9 cellular contexts compared by ENCODE assay signal in genomic region chr14:64303471-64303917, GRCh38.
DNase-seq lines count a peak whose midpoint lies in the region; ATAC-seq, FAIRE-seq and TF ChIP-seq lines count a peak whose summit lies in the region.
"Had no signal": no experiment of that assay in that cellular context is flagged by ENCODE, and none has a peak within 500 bp of the region (broad histone marks: within the 10 kb centered on the region; RNA-seq: fewer than 3 reads in every experiment).

No MANE protein-coding gene starts in this region.

- in situ Hi-C loops in astrocyte of the spinal cord (cut with HindIII; ENCODE audit: low sequenced_read_pairs): no loop called here

- FAIRE-seq in D721Med (lab: Jason Lieb, UNC): peak; percentile 71

- H3K4me3 ChIP-seq in astrocyte of the spinal cord (ENCODE audit: low read depth, low read length): no peak overlapping the region
- H3K4me3 ChIP-seq: SJCRH30 had no signal

- TF ChIP-seq CTCF in D721Med (IDR thresholded peaks at IDR 0.05; ENCODE audit: insufficient read depth, missing control alignments): peak; percentile 87
- TF ChIP-seq CTCF in astrocyte of the spinal cord (IDR thresholded peaks at IDR 0.05; ENCODE audit: low read depth, low read length): peak; percentile 68

- DNase-seq in D721Med (ENCODE audit: insufficient read length, low spot score) (peak; percentile 62), NCI-H524 (lab: John Stamatoyannopoulos, UW) (peak; percentile 84 to 95), astrocyte of the spinal cord (ENCODE audit: low read depth, low spot score) (peak; percentile 71), iPS-NIHi11 (ENCODE audit: low spot score) (peak; percentile 80), stromal cell of bone marrow (ENCODE audit: low read depth) (peak; percentile 35)

- ATAC-seq in HG02885 (IDR thresholded peaks at IDR 0.05; ENCODE audit: poor library complexity, unreplicated experiment) (peak; percentile 53), HG03442 (IDR thresholded peaks at IDR 0.05; ENCODE audit: unreplicated experiment) (no peak), GM21515 (IDR thresholded peaks at IDR 0.05; ENCODE audit: unreplicated experiment) (no peak)

Comparison
In these comparisons a context has a peak if more than half of its experiments do, and no peak if none do; other contexts are left out.
1. DNase-seq: peak in every context shown above with its lines; median percentile 90 in NCI-H524; 80 in iPS-NIHi11; 71 in astrocyte of the spinal cord; 62 in D721Med; 35 in stromal cell of bone marrow.